ENCODE assay signal across 10 cellular contexts in genomic region chrX:19772306-19772705, GRCh38.
DNase-seq lines count a peak whose midpoint lies in the region; ATAC-seq, FAIRE-seq and TF ChIP-seq lines count a peak whose summit lies in the region.
"Had no signal": no experiment of that assay in that cellular context is flagged by ENCODE, and none has a peak within 500 bp of the region (broad histone marks: within the 10 kb centered on the region; RNA-seq: fewer than 3 reads in every experiment).

No MANE protein-coding gene starts in this region.

- H3K4me1 ChIP-seq in heart left ventricle (peaks cover 0 to 47% (median 10%) of the 10 kb centered on the region in 12 donors), thoracic aorta (ENCODE audit: control insufficient read depth in 1 of 2, low read depth in 2 of 2) (no peaks in the 10 kb centered on the region), HepG2 (ENCODE audit: insufficient read depth, low read length) (peaks cover 20% of the 10 kb centered on the region)

- POLR2A ChIA-PET in activated B cell treated with CpG ODN at 0.5 μM for 24 hours (lab: Charles Lee) = interaction anchor here (0.6 to 2.1 kb wide), 6 partner anchors 10 to 84 kb away, joined by 3 to 14 read pairs (median 6); no protein-coding TSS in a partner anchor
- POLR2A ChIA-PET in HepG2 (lab: Yijun Ruan, JAX) = no interaction called here

- CTCF ChIA-PET in activated B cell treated with CpG ODN at 0.5 μM for 24 hours (lab: Charles Lee) (interaction anchor here (1.1 kb wide), 1 partner anchor 33 kb away, joined by 3 read pairs; no protein-coding TSS in a partner anchor), HepG2 (lab: Yijun Ruan, JAX; ENCODE audit: low intra/inter-chr PET ratio, low total read pairs) (no interaction called here)

- H3K9me3 Mint-ChIP-seq in T-helper 2 cell treated with Interferon-gamma antibody and Interleukin-4, amounts not matched to agents 5 μg/mL and 100 μg/mL, for 36 hours = no peaks in the 10 kb centered on the region
- H3K9me3 Mint-ChIP-seq in activated B cell treated with CpG ODN at 0.5 μM for 24 hours = no peaks in the 10 kb centered on the region

- H3K27ac ChIP-seq in heart left ventricle (peak overlapping the region; percentile 2 to 80 (median 68)), thoracic aorta (no peak overlapping the region), HepG2 (ENCODE audit: extremely low read length, insufficient read depth, low read length) (no peak overlapping the region)
- H3K27ac ChIP-seq: A549 had no signal

- no peaks in the 10 kb centered on the region for H3K27me3 Mint-ChIP-seq in T-helper 2 cell treated with Interferon-gamma antibody and Interleukin-4, amounts not matched to agents 5 μg/mL and 100 μg/mL, for 36 hours (ENCODE audit: low read depth)
- no peaks in the 10 kb centered on the region for H3K27me3 Mint-ChIP-seq in activated B cell treated with CpG ODN at 0.5 μM for 24 hours

- H4K20me1 ChIP-seq in HepG2 (ENCODE audit: insufficient read depth, low read length) = no peaks in the 10 kb centered on the region

- no peak for DNase-seq in T-helper 2 cell treated with Interferon-gamma antibody and Interleukin-4, amounts not matched to agents 5 μg/mL and 100 μg/mL, for 36 hours (ENCODE audit: low spot score)
- no peak for DNase-seq in T-helper 2 cell
- no peak for DNase-seq in activated B cell treated with CpG ODN at 0.5 μM for 24 hours
- DNase-seq in heart left ventricle = peak in 2 of 5 donors; percentile 20 to 25
- no peak for DNase-seq in thoracic aorta (ENCODE audit: low spot score)
- no peak for DNase-seq in HepG2 (ENCODE audit: low spot score)
- DNase-seq in NCI-H2227 treated with DMSO at 0.1 percent for 48 hours (lab: John Stamatoyannopoulos, UW) = no peak
- no peak for DNase-seq in GF-D8 (lab: John Stamatoyannopoulos, UW)
- DNase-seq: stimulated activated CD4-positive, alpha-beta T cell treated with anti-CD3 and anti-CD28 coated beads, Interleukin-15, amount 100 ng/mL, for 24 hours had no signal

- no peaks in the 10 kb centered on the region for H3K79me2 ChIP-seq in HepG2 (ENCODE audit: insufficient read depth, low read length)

- H3K4me1 Mint-ChIP-seq in T-helper 2 cell treated with Interferon-gamma antibody and Interleukin-4, amounts not matched to agents 5 μg/mL and 100 μg/mL, for 36 hours (ENCODE audit: low read depth) = peaks cover 54% of the 10 kb centered on the region
- H3K4me1 Mint-ChIP-seq in activated B cell treated with CpG ODN at 0.5 μM for 24 hours = peaks cover 73% of the 10 kb centered on the region

- H3K4me3 Mint-ChIP-seq in T-helper 2 cell treated with Interferon-gamma antibody and Interleukin-4, amounts not matched to agents 5 μg/mL and 100 μg/mL, for 36 hours = peak overlapping the region; percentile 64
- H3K4me3 Mint-ChIP-seq in activated B cell treated with CpG ODN at 0.5 μM for 24 hours = no peak overlapping the region

- 35 to 45% (median 41%) methylated on average over 4 of the region's 4 CpGs for WGBS in heart left ventricle, 4 donors
- 91% methylated on average over 4 of the region's 4 CpGs for WGBS in HepG2 (ENCODE audit: low lambda C conversion rate)

- no peak for TF ChIP-seq CTCF in activated B cell treated with CpG ODN at 0.5 μM for 24 hours (IDR thresholded peaks at IDR 0.05)
- TF ChIP-seq CTCF in heart left ventricle (IDR thresholded peaks at IDR 0.05) = no peak
- no peak for TF ChIP-seq CTCF in thoracic aorta (IDR thresholded peaks at IDR 0.05)
- TF ChIP-seq CTCF in HepG2 (CRISPR knock-in tag; IDR thresholded peaks at IDR 0.05) = no peak

- H3K9ac ChIP-seq in HepG2 (ENCODE audit: insufficient read depth, low read depth, low read length) = no peak overlapping the region

- intact Hi-C loops in activated B cell treated with CpG ODN at 0.5 μM for 24 hours (cut with micrococcal nuclease) = loop anchor here (2.0 kb wide), 4 partner anchors 14 to 68 kb away; no protein-coding TSS in a partner anchor
- intact Hi-C loops in heart left ventricle (cut with DNase I) = loop anchor here in 2 of 10 donors (10.0 kb wide), 2 partner anchors 92 to 112 kb away; partner anchors contain the start of gene SH3KBP1 (in 1 of the 2)
- intact Hi-C loops in HepG2 (cut with micrococcal nuclease; ENCODE audit: unreplicated experiment) = no loop called here

- no peaks in the 10 kb centered on the region for H3K36me3 ChIP-seq in heart left ventricle
- H3K36me3 ChIP-seq in thoracic aorta = no peaks in the 10 kb centered on the region
- no peaks in the 10 kb centered on the region for H3K36me3 ChIP-seq in HepG2 (replicated peaks in 1 of 2; ENCODE audit: control insufficient read depth in 1 of 2, insufficient read depth in 2 of 2, low read length in 2 of 2)

- H3K9me3 ChIP-seq in heart left ventricle = no peaks in the 10 kb centered on the region
- no peaks in the 10 kb centered on the region for H3K9me3 ChIP-seq in thoracic aorta
- H3K9me3 ChIP-seq in HepG2 (ENCODE audit: low read length) = no peaks in the 10 kb centered on the region
- H3K9me3 ChIP-seq: A549 had no signal

- H3K4me2 ChIP-seq in HepG2 (ENCODE audit: low read depth, low read length) = no peak overlapping the region
- H3K4me2 ChIP-seq: A549 had no signal

- TF ChIP-seq POLR2A in heart left ventricle (IDR thresholded peaks at IDR 0.05) = no peak
- TF ChIP-seq POLR2A in HepG2 (IDR thresholded peaks at IDR 0.05; ENCODE audit: insufficient read depth in 1 of 2, low read depth in 2 of 2, low read length in 2 of 2) = no peak

- H3K27ac Mint-ChIP-seq in T-helper 2 cell treated with Interferon-gamma antibody and Interleukin-4, amounts not matched to agents 5 μg/mL and 100 μg/mL, for 36 hours = peak overlapping the region; percentile 86
- peak overlapping the region; percentile 89 for H3K27ac Mint-ChIP-seq in activated B cell treated with CpG ODN at 0.5 μM for 24 hours

- no peak for FAIRE-seq in HepG2 (lab: Jason Lieb, UNC)

- in situ Hi-C loops in HepG2 (cut with HindIII; ENCODE audit: extremely low pct_ligation_motif_present, low pct_unique_long_range_greater_than_20kb) = no loop called here

- H3K36me3 Mint-ChIP-seq in T-helper 2 cell treated with Interferon-gamma antibody and Interleukin-4, amounts not matched to agents 5 μg/mL and 100 μg/mL, for 36 hours (ENCODE audit: low read depth) = peaks cover 27% of the 10 kb centered on the region
- peaks cover 2% of the 10 kb centered on the region for H3K36me3 Mint-ChIP-seq in activated B cell treated with CpG ODN at 0.5 μM for 24 hours (ENCODE audit: low read depth)

- H3K4me3 ChIP-seq in heart left ventricle (peak overlapping the region in 1 of 12 donors; percentile 8), thoracic aorta (no peak overlapping the region), HepG2 (replicated peaks in 1 of 3; ENCODE audit: insufficient read depth in 1 of 3, low read depth in 2 of 3, low read length in 3 of 3) (no peak overlapping the region)
- H3K4me3 ChIP-seq: A549 had no signal

- H2AFZ ChIP-seq in HepG2 (ENCODE audit: low read length) = no peak overlapping the region

- BruUV-seq in HepG2 (replicated peaks; lab: Mats Ljungman, UMichigan) = no TSS peak

- H3K27me3 ChIP-seq in heart left ventricle (no peaks in the 10 kb centered on the region), thoracic aorta (replicated peaks; ENCODE audit: insufficient read depth) (no peaks in the 10 kb centered on the region), HepG2 (ENCODE audit: control insufficient read depth in 1 of 2, insufficient read depth in 2 of 2, low read length in 2 of 2) (no peaks in the 10 kb centered on the region)

- ATAC-seq in activated B cell treated with CpG ODN at 0.5 μM for 24 hours (ENCODE audit: low read depth) = no peak
- ATAC-seq in heart left ventricle = peak in 2 of 4 donors; percentile 53 to 77
- peak; percentile 60 for ATAC-seq in thoracic aorta (ENCODE audit: insufficient number of reproducible peaks, low FRiP score, low read depth)
- ATAC-seq in HepG2 = no peak

- TF ChIP-seq EP300 in HepG2 (IDR thresholded peaks at IDR 0.05; ENCODE audit: low read depth in 2 of 2, low read length in 2 of 2) (no peak), HepG2 (CRISPR knock-in tag; IDR thresholded peaks at IDR 0.05; ENCODE audit: borderline replicate concordance) (no peak)

- TF ChIP-seq RAD21 in HepG2 (CRISPR knock-in tag; IDR thresholded peaks at IDR 0.05) = no peak

TF ChIP-seq in HepG2, 621 proteins besides CTCF, POLR2A, EP300 and RAD21 (continues in another document):
- TF ChIP-seq ZNF639 (CRISPR knock-in tag; conservative IDR thresholded peaks at IDR 0.05) = no peak
- TF ChIP-seq ZNF335 (CRISPR knock-in tag; IDR thresholded peaks at IDR 0.05) = no peak
- TF ChIP-seq CREB3 (CRISPR knock-in tag; IDR thresholded peaks at IDR 0.05) = no peak
- TF ChIP-seq SMARCE1 (IDR thresholded peaks at IDR 0.05; ENCODE audit: borderline replicate concordance) = no peak
- TF ChIP-seq CSRNP1 (CRISPR knock-in tag; IDR thresholded peaks at IDR 0.05) = no peak
- no peak for TF ChIP-seq XBP1 (CRISPR knock-in tag; IDR thresholded peaks at IDR 0.05)

Comparison
In these comparisons a context has a peak if more than half of its experiments do, and no peak if none do; other contexts are left out.
1. H3K27ac ChIP-seq: peak in heart left ventricle (12 of 12); none in thoracic aorta (0 of 2) and HepG2 (single experiment).